Comparison of ENCODE assay signal across 1 cellular context in the genomic region with DNA sequence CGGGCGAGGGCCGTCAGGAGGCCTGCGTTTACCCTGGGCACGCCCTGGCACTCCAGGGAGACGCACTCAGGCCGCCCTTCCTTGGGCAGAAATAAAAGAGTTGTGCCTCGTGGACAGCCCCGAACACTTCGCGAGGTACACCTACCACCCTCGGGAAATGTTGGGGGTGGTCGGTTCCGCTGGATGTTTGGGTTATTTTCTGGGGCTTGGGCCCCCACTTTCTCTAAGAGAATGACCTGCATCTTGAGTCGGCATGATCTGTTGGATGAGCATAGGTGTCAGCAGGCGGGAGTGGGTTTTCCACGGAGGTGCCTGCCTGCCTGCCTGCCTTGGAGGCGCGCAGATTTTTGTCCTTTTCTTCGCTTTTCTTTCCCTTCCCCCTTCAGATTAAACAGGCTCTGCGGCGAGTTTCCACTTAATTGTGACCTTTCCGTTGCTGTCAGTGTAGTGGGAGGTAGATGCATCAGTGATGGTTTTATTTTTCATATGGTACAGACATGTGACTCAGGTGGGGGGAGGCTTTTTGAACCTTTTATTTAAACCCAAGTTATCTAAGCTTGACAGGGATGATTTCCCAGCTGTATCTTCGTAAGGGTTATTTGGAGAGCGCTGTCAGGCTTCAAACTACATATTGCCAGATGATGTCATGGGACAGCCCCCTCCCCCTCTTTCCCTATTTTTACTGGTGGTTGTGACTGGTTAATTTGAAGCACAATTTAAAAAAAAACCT.
TF ChIP-seq lines count a peak whose summit lies in the region.

No MANE protein-coding gene starts in this region.

TF ChIP-seq in HepG2, 621 proteins besides CTCF, POLR2A, EP300 and RAD21 (continued from another document and continues in another):
- no peak for TF ChIP-seq NFAT5 (CRISPR knock-in tag; IDR thresholded peaks at IDR 0.05)
- TF ChIP-seq PHF20 (CRISPR knock-in tag; IDR thresholded peaks at IDR 0.05) = no peak
- TF ChIP-seq, protein P1, sequence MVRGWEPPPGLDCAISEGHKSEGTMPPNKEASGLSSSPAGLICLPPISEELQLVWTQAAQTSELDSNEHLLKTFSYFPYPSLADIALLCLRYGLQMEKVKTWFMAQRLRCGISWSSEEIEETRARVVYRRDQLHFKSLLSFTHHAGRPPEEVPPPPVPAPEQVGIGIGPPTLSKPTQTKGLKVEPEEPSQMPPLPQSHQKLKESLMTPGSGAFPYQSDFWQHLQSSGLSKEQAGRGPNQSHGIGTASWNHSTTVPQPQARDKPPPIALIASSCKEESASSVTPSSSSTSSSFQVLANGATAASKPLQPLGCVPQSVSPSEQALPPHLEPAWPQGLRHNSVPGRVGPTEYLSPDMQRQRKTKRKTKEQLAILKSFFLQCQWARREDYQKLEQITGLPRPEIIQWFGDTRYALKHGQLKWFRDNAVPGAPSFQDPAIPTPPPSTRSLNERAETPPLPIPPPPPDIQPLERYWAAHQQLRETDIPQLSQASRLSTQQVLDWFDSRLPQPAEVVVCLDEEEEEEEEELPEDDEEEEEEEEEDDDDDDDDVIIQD (CRISPR knock-in tag; IDR thresholded peaks at IDR 0.05; ENCODE audit: low read depth) = no peak
- TF ChIP-seq ZNF616 (CRISPR knock-in tag; IDR thresholded peaks at IDR 0.05; ENCODE audit: low read depth) = no peak
- no peak for TF ChIP-seq GZF1 (CRISPR knock-in tag; IDR thresholded peaks at IDR 0.05)
- TF ChIP-seq, protein P2, sequence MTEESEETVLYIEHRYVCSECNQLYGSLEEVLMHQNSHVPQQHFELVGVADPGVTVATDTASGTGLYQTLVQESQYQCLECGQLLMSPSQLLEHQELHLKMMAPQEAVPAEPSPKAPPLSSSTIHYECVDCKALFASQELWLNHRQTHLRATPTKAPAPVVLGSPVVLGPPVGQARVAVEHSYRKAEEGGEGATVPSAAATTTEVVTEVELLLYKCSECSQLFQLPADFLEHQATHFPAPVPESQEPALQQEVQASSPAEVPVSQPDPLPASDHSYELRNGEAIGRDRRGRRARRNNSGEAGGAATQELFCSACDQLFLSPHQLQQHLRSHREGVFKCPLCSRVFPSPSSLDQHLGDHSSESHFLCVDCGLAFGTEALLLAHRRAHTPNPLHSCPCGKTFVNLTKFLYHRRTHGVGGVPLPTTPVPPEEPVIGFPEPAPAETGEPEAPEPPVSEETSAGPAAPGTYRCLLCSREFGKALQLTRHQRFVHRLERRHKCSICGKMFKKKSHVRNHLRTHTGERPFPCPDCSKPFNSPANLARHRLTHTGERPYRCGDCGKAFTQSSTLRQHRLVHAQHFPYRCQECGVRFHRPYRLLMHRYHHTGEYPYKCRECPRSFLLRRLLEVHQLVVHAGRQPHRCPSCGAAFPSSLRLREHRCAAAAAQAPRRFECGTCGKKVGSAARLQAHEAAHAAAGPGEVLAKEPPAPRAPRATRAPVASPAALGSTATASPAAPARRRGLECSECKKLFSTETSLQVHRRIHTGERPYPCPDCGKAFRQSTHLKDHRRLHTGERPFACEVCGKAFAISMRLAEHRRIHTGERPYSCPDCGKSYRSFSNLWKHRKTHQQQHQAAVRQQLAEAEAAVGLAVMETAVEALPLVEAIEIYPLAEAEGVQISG (CRISPR knock-in tag; IDR thresholded peaks at IDR 0.05) = no peak
- TF ChIP-seq SP140L (CRISPR knock-in tag; IDR thresholded peaks at IDR 0.05; ENCODE audit: borderline replicate concordance) = no peak
- no peak for TF ChIP-seq PTBP1 (IDR thresholded peaks at IDR 0.05; ENCODE audit: low read depth, low read length, poor library complexity, severe bottlenecking)
- no peak for TF ChIP-seq ZNF790 (CRISPR knock-in tag; IDR thresholded peaks at IDR 0.05; ENCODE audit: borderline replicate concordance)
- no peak for TF ChIP-seq RARG (CRISPR knock-in tag; IDR thresholded peaks at IDR 0.05; ENCODE audit: low read depth)
- TF ChIP-seq U2AF1 (optimal IDR thresholded peaks at IDR 0.05; ENCODE audit: low read depth, low read length) = no peak
- no peak for TF ChIP-seq ZMAT3 (CRISPR knock-in tag; conservative IDR thresholded peaks at IDR 0.05)
- no peak for TF ChIP-seq SALL2 (CRISPR knock-in tag; IDR thresholded peaks at IDR 0.05)
- no peak for TF ChIP-seq TCF12 (IDR thresholded peaks at IDR 0.05)
- TF ChIP-seq TCF12 (CRISPR knock-in tag; IDR thresholded peaks at IDR 0.05) = no peak
- TF ChIP-seq SPEN (CRISPR knock-in tag; IDR thresholded peaks at IDR 0.05; ENCODE audit: low read depth) = no peak
- TF ChIP-seq HOXA3 (CRISPR knock-in tag; IDR thresholded peaks at IDR 0.05) = no peak
- TF ChIP-seq SIX4 (CRISPR knock-in tag; IDR thresholded peaks at IDR 0.05) = no peak
- TF ChIP-seq GATAD2A (CRISPR knock-in tag; IDR thresholded peaks at IDR 0.05) = no peak
- TF ChIP-seq, protein P3, sequence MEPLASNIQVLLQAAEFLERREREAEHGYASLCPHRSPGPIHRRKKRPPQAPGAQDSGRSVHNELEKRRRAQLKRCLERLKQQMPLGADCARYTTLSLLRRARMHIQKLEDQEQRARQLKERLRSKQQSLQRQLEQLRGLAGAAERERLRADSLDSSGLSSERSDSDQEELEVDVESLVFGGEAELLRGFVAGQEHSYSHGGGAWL (CRISPR knock-in tag; IDR thresholded peaks at IDR 0.05) = no peak
- TF ChIP-seq CHD4 (IDR thresholded peaks at IDR 0.05; ENCODE audit: borderline replicate concordance, low read length) = no peak
- TF ChIP-seq, protein P4, sequence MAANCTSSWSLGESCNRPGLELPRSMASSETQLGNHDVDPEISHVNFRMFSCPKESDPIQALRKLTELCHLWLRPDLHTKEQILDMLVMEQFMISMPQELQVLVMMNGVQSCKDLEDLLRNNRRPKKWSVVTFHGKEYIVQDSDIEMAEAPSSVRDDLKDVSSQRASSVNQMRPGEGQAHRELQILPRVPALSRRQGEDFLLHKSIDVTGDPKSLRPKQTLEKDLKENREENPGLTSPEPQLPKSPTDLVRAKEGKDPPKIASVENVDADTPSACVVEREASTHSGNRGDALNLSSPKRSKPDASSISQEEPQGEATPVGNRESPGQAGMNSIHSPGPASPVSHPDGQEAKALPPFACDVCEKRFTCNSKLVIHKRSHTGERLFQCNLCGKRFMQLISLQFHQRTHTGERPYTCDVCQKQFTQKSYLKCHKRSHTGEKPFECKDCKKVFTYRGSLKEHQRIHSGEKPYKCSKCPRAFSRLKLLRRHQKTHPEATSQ (CRISPR knock-in tag; IDR thresholded peaks at IDR 0.05; ENCODE audit: borderline replicate concordance) = no peak
- TF ChIP-seq ZNF768 (CRISPR knock-in tag; IDR thresholded peaks at IDR 0.05) = no peak
- TF ChIP-seq PHB2 (IDR thresholded peaks at IDR 0.05; ENCODE audit: partially characterized antibody) = no peak
- no peak for TF ChIP-seq ZBED4 (CRISPR knock-in tag; IDR thresholded peaks at IDR 0.05; ENCODE audit: borderline replicate concordance)
- TF ChIP-seq, protein P5, sequence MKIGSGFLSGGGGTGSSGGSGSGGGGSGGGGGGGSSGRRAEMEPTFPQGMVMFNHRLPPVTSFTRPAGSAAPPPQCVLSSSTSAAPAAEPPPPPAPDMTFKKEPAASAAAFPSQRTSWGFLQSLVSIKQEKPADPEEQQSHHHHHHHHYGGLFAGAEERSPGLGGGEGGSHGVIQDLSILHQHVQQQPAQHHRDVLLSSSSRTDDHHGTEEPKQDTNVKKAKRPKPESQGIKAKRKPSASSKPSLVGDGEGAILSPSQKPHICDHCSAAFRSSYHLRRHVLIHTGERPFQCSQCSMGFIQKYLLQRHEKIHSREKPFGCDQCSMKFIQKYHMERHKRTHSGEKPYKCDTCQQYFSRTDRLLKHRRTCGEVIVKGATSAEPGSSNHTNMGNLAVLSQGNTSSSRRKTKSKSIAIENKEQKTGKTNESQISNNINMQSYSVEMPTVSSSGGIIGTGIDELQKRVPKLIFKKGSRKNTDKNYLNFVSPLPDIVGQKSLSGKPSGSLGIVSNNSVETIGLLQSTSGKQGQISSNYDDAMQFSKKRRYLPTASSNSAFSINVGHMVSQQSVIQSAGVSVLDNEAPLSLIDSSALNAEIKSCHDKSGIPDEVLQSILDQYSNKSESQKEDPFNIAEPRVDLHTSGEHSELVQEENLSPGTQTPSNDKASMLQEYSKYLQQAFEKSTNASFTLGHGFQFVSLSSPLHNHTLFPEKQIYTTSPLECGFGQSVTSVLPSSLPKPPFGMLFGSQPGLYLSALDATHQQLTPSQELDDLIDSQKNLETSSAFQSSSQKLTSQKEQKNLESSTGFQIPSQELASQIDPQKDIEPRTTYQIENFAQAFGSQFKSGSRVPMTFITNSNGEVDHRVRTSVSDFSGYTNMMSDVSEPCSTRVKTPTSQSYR (CRISPR knock-in tag; IDR thresholded peaks at IDR 0.05; ENCODE audit: borderline replicate concordance) = no peak
- TF ChIP-seq ZNF232 (CRISPR knock-in tag; IDR thresholded peaks at IDR 0.05; ENCODE audit: borderline replicate concordance) = no peak
- TF ChIP-seq ZNF777 (CRISPR knock-in tag; IDR thresholded peaks at IDR 0.05) = peak; percentile 93
- no peak for TF ChIP-seq ZNF747 (CRISPR knock-in tag; IDR thresholded peaks at IDR 0.05; ENCODE audit: borderline replicate concordance)
- 0 out of 2 replicates have a peak, but pooled peaks have one; percentile 39 for TF ChIP-seq ZNF703 (CRISPR knock-in tag; IDR thresholded peaks at IDR 0.05; ENCODE audit: borderline replicate concordance)
- TF ChIP-seq E2F1 (CRISPR knock-in tag; IDR thresholded peaks at IDR 0.05) = no peak
- TF ChIP-seq MTA3 (CRISPR knock-in tag; IDR thresholded peaks at IDR 0.05) = no peak
- TF ChIP-seq ZNF772 (CRISPR knock-in tag; IDR thresholded peaks at IDR 0.05) = no peak
- TF ChIP-seq HOXD1 (CRISPR knock-in tag; IDR thresholded peaks at IDR 0.05) = no peak
